Comparison of ENCODE assay signal across 17 cellular contexts in the genomic region with DNA sequence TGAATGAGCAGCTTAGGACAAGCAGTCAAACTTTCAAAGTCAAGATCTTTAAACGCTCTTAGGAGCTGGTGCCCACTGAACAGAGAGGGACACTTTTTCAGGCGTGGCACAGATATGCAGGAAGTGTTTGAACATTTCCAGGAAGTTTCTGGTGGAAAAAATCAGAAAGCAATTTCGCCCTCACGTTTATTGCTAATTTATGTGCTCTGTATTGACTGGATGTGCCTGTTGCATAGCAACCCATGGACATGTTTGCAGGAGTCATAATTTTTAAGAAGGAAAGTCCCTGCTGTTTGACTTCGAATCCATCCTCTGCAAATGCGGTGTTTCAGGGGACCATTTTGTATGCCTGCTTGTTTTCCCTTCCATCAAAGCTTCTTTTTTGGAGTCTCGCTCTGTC.
DNase-seq lines count a peak whose midpoint lies in the region; ATAC-seq lines count a peak whose summit lies in the region.
"Had no signal": no experiment of that assay in that cellular context is flagged by ENCODE, and none has a peak within 500 bp of the region (broad histone marks: within the 10 kb centered on the region; RNA-seq: fewer than 3 reads in every experiment).

No MANE protein-coding gene starts in this region.

- intact Hi-C loops in left colon (cut with DNase I, micrococcal nuclease), result no loop called here

- no peaks in the 10 kb centered on the region for H3K36me3 Mint-ChIP-seq in T-helper 17 cell (ENCODE audit: low read depth)
- H3K36me3 Mint-ChIP-seq: activated naive CD4-positive, alpha-beta T cell treated with anti-CD3 and anti-CD28 coated beads, Interleukin-2, amount 50 U/mL, for 24 hours had no signal

- H3K27me3 Mint-ChIP-seq in stimulated activated naive CD8-positive, alpha-beta T cell treated with anti-CD3 and anti-CD28 coated beads, Interleukin-15, amount 100 ng/mL, for 72 hours, result no peaks in the 10 kb centered on the region
- no peaks in the 10 kb centered on the region for H3K27me3 Mint-ChIP-seq in T-helper 17 cell
- H3K27me3 Mint-ChIP-seq: activated naive CD4-positive, alpha-beta T cell treated with anti-CD3 and anti-CD28 coated beads, Interleukin-2, amount 50 U/mL, for 24 hours had no signal

- DNase-seq in stimulated activated naive CD8-positive, alpha-beta T cell treated with anti-CD3 and anti-CD28 coated beads, Interleukin-15, amount 100 ng/mL, for 72 hours, result no peak
- no peak for DNase-seq in stimulated activated naive CD8-positive, alpha-beta T cell treated with anti-CD3 and anti-CD28 coated beads, Interleukin-15, Interleukin-2, amounts not matched to agents 100 U/mL and 50 U/mL, for 24 hours
- no peak for DNase-seq in T-helper 17 cell
- DNase-seq in left colon, result peak in 1 of 2 donors; percentile 39
- no peak for DNase-seq in COLO829 (ENCODE audit: low spot score)
- DNase-seq: H9; NCI-H1436; NCI-H510A; Peyer's patch; stimulated activated CD4-positive, alpha-beta T cell treated with anti-CD3 and anti-CD28 coated beads, Interleukin-4, amount 100 ng/mL, for 1 hour; T-helper 1 cell; thyroid gland had no signal

- peak; percentile 44 for ATAC-seq in stimulated activated naive CD8-positive, alpha-beta T cell treated with anti-CD3 and anti-CD28 coated beads, Interleukin-15, amount 100 ng/mL, for 72 hours
- no peak for ATAC-seq in stimulated activated naive CD8-positive, alpha-beta T cell treated with anti-CD3 and anti-CD28 coated beads, Interleukin-15, Interleukin-2, amounts not matched to agents 100 U/mL and 50 U/mL, for 24 hours
- ATAC-seq in T-helper 17 cell (no peak), left colon (peak; percentile 83), HG03565 (IDR thresholded peaks at IDR 0.05; ENCODE audit: unreplicated experiment) (no peak), GM18858 (IDR thresholded peaks at IDR 0.05; ENCODE audit: unreplicated experiment) (no peak), HG02798 (IDR thresholded peaks at IDR 0.05; ENCODE audit: poor library complexity, unreplicated experiment) (no peak)

- peaks cover 0 to 11% of the 10 kb centered on the region in 2 donors for H3K9me3 Mint-ChIP-seq in stimulated activated naive CD8-positive, alpha-beta T cell treated with anti-CD3 and anti-CD28 coated beads, Interleukin-15, amount 100 ng/mL, for 72 hours
- H3K9me3 Mint-ChIP-seq: activated naive CD4-positive, alpha-beta T cell treated with anti-CD3 and anti-CD28 coated beads, Interleukin-2, amount 50 U/mL, for 24 hours had no signal

- H3K4me3 Mint-ChIP-seq in stimulated activated naive CD8-positive, alpha-beta T cell treated with anti-CD3 and anti-CD28 coated beads, Interleukin-15, amount 100 ng/mL, for 72 hours, result no peak overlapping the region
- H3K4me3 Mint-ChIP-seq in T-helper 17 cell, result no peak overlapping the region
- H3K4me3 Mint-ChIP-seq: activated naive CD4-positive, alpha-beta T cell treated with anti-CD3 and anti-CD28 coated beads, Interleukin-2, amount 50 U/mL, for 24 hours; H9 had no signal

- no peak overlapping the region for H3K27ac Mint-ChIP-seq in stimulated activated naive CD8-positive, alpha-beta T cell treated with anti-CD3 and anti-CD28 coated beads, Interleukin-15, amount 100 ng/mL, for 72 hours
- peak overlapping the region; percentile 32 for H3K27ac Mint-ChIP-seq in T-helper 17 cell
- H3K27ac Mint-ChIP-seq: H9 had no signal

- H3K9me3 ChIP-seq in T-helper 17 cell (ENCODE audit: control insufficient read depth, low read length, poor library complexity, severe bottlenecking), result no peaks in the 10 kb centered on the region
- H3K9me3 ChIP-seq: Peyer's patch, right lobe of liver, thyroid gland had no signal

- peaks cover 78% of the 10 kb centered on the region for H3K4me1 Mint-ChIP-seq in stimulated activated naive CD8-positive, alpha-beta T cell treated with anti-CD3 and anti-CD28 coated beads, Interleukin-15, amount 100 ng/mL, for 72 hours
- H3K4me1 Mint-ChIP-seq in T-helper 17 cell, result peaks cover 19% of the 10 kb centered on the region

Comparison
In these comparisons a context has a peak if more than half of its experiments do, and no peak if none do; other contexts are left out.
1. ATAC-seq: peak in stimulated activated naive CD8-positive, alpha-beta T cell treated with anti-CD3 and anti-CD28 coated beads, Interleukin-15, amount 100 ng/mL, for 72 hours (single experiment) and left colon (single experiment); none in stimulated activated naive CD8-positive, alpha-beta T cell treated with anti-CD3 and anti-CD28 coated beads, Interleukin-15, Interleukin-2, amounts not matched to agents 100 U/mL and 50 U/mL, for 24 hours (single experiment), T-helper 17 cell (single experiment), HG03565 (single experiment), GM18858 (single experiment) and HG02798 (single experiment).